ENCODE assay signal across 8 cellular contexts in the genomic region with DNA sequence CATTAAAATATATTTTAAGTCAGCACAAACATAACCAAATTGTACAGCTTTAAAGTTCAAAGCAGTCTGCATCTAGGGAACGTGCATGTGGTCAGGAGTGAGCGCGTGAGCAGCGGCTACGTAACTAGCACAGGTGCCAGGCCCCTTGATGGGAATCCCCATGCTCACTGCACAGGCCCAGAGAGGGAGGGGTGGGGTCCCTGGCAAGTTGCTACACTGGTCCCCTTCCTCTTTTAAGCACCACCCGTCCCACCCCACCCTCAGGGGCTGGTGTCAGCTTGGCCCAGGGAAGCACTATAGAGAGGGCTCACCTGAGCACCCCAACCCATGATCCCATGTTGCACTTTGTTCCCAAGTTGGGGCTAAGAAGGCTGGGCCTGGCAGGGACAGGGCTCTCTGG. TPM values are rescaled to one million over a fixed set of nuclear protein-coding genes. Genes with fewer than 3 reads are reported as not detected.
DNase-seq lines count a peak whose midpoint lies in the region; ATAC-seq, FAIRE-seq and TF ChIP-seq lines count a peak whose summit lies in the region.

No MANE protein-coding gene starts in this region.

- no peak for FAIRE-seq in GM19239 (lab: Jason Lieb, UNC)

- no peak for TF ChIP-seq POLR2A in breast epithelium (IDR thresholded peaks at IDR 0.05)
- TF ChIP-seq POLR2A in GM18505 (IDR thresholded peaks at IDR 0.05; ENCODE audit: borderline replicate concordance, extremely low read depth, insufficient read depth, insufficient read length): no peak

- DNase-seq in LNCaP clone FGC (ENCODE audit: low read depth): no peak
- DNase-seq in breast epithelium (ENCODE audit: low spot score in 2 of 2): no peak
- DNase-seq in memory B cell (ENCODE audit: low spot score in 2 of 2): peak; percentile 61 to 75
- DNase-seq in aorta: peak in 1 of 2 donors; percentile 72
- no peak for DNase-seq in GM19239 (ENCODE audit: insufficient read length, low spot score)
- DNase-seq in OCI-M1 (lab: John Stamatoyannopoulos, UW): no peak

- H3K27ac Mint-ChIP-seq in memory B cell: peak overlapping the region; percentile 100

- no peaks in the 10 kb centered on the region for H3K36me3 ChIP-seq in breast epithelium
- H3K36me3 ChIP-seq in aorta (ENCODE audit: control insufficient read depth in 1 of 2, insufficient read depth in 2 of 2, low read length in 1 of 2): peaks cover 0 to 11% of the 10 kb centered on the region in 2 donors

- H3K4me1 Mint-ChIP-seq in memory B cell: peaks cover 40% of the 10 kb centered on the region

- peak overlapping the region; percentile 94 for H3K27ac ChIP-seq in C4-2B
- peak overlapping the region; percentile 96 to 99 for H3K27ac ChIP-seq in breast epithelium
- peak overlapping the region in 1 of 2 donors; percentile 82 for H3K27ac ChIP-seq in aorta (ENCODE audit: low read depth in 1 of 2, low read length in 2 of 2)

- H3K4me3 ChIP-seq in LNCaP clone FGC (ENCODE audit: low read depth, low read length): peak overlapping the region; percentile 91
- H3K4me3 ChIP-seq in breast epithelium: peak overlapping the region; percentile 91 to 100 (median 96)
- peak overlapping the region; percentile 37 to 54 for H3K4me3 ChIP-seq in aorta (ENCODE audit: low read length in 2 of 2)

- H3K9me3 ChIP-seq in breast epithelium: no peaks in the 10 kb centered on the region
- H3K9me3 ChIP-seq in aorta (ENCODE audit: control insufficient read depth, low read length): no peaks in the 10 kb centered on the region

- H3K9me3 Mint-ChIP-seq in memory B cell: no peaks in the 10 kb centered on the region

- peaks cover 9 to 10% of the 10 kb centered on the region in 2 donors for H3K4me1 ChIP-seq in breast epithelium
- H3K4me1 ChIP-seq in aorta (ENCODE audit: control insufficient read depth in 1 of 2, insufficient read depth in 2 of 2, low read length in 2 of 2): no peaks in the 10 kb centered on the region

- H3K27me3 ChIP-seq in breast epithelium: no peaks in the 10 kb centered on the region
- H3K27me3 ChIP-seq in aorta (ENCODE audit: control insufficient read depth in 1 of 2, insufficient read depth in 2 of 2, low read length in 1 of 2): no peaks in the 10 kb centered on the region

- H3K36me3 Mint-ChIP-seq in memory B cell: peaks cover 6% of the 10 kb centered on the region

- WGBS in aorta, 2 donors: 8 to 10% methylated on average over 6 of the region's 6 CpGs

- peak overlapping the region; percentile 90 for H3K4me3 Mint-ChIP-seq in memory B cell

- intact Hi-C loops in breast epithelium (cut with DNase I; ENCODE audit: low total_unique reads): no loop called here
- intact Hi-C loops in aorta (cut with DNase I): loop anchor here (5.0 to 10.0 kb wide), 2 partner anchors 60 to 178 kb away; partner anchors contain the start of genes IP6K1 (in 1 of the 2) and MST1R (in 1 of the 2)

- no peaks in the 10 kb centered on the region for H3K27me3 Mint-ChIP-seq in memory B cell

- TF ChIP-seq CTCF in C4-2B (conservative IDR thresholded peaks at IDR 0.05): no peak
- TF ChIP-seq CTCF in LNCaP clone FGC (IDR thresholded peaks at IDR 0.05; ENCODE audit: control insufficient read depth, extremely low read depth, insufficient read depth): no peak
- no peak for TF ChIP-seq CTCF in breast epithelium (IDR thresholded peaks at IDR 0.05)

- ATAC-seq in memory B cell (ENCODE audit: low read depth) (peak; percentile 57), aorta (ENCODE audit: low FRiP score) (no peak), GM18505 (IDR thresholded peaks at IDR 0.05; ENCODE audit: unreplicated experiment) (no peak)

RNA-seq across cellular contexts. Expression of gene GMPPB, which starts 0.8 kb away (rescaled TPM):
- total RNA-seq in breast epithelium (10 to 100 TPM; 17.4 to 40.0 (median 21.2) TPM), aorta (10 to 100 TPM; 29.2 to 39.6 TPM)
- 10 to 100 TPM; 13.4 to 24.6 TPM for polyA plus RNA-seq in aorta

RNA-seq across cellular contexts. Expression of gene AMIGO3, which starts 5.1 kb away (rescaled TPM):
- 1 to 10 TPM in 2 of 3 donors, under 1 TPM in 1; 0.98 to 1.3 (median 1.0) TPM for total RNA-seq in breast epithelium
- not detected for total RNA-seq in aorta
- polyA plus RNA-seq in aorta: 1 to 10 TPM in 1 of 2 donors, not detected in 1; 1.1 TPM

RNA-seq across cellular contexts. Expression of gene RNF123, which starts 35.2 kb away (rescaled TPM):
- 10 to 100 TPM; 22.1 to 29.8 (median 26.2) TPM for total RNA-seq in breast epithelium
- total RNA-seq in aorta: 10 to 100 TPM; 34.7 to 38.1 TPM
- polyA plus RNA-seq in aorta: 10 to 100 TPM; 12.5 to 29.8 TPM

RNA-seq across cellular contexts. Expression of gene MST1, which starts 35.3 kb away (rescaled TPM):
- total RNA-seq in breast epithelium (10 to 100 TPM in 2 of 3 donors, 1 to 10 TPM in 1; 9.3 to 23.6 (median 21.2) TPM), aorta (10 to 100 TPM in 1 of 2 donors, 1 to 10 TPM in 1; 5.3 to 16.9 TPM)
- 10 to 100 TPM in 1 of 2 donors, 1 to 10 TPM in 1; 4.5 to 64.7 TPM for polyA plus RNA-seq in aorta

RNA-seq across cellular contexts. Expression of gene APEH, which starts 50.4 kb away (rescaled TPM):
- total RNA-seq in breast epithelium: 10 to 100 TPM; 69.5 to 80.0 (median 70.1) TPM
- 10 to 100 TPM; 51.7 to 53.6 TPM for total RNA-seq in aorta
- polyA plus RNA-seq in aorta: 10 to 100 TPM; 30.3 to 47.2 TPM

Comparison
In these comparisons a context has a peak if more than half of its experiments do, and no peak if none do; other contexts are left out.
1. DNase-seq: peak in memory B cell (2 of 2); none in LNCaP clone FGC (single experiment), breast epithelium (0 of 2), GM19239 (single experiment) and OCI-M1 (single experiment).
2. H3K4me3 ChIP-seq: peak in every context shown above with its lines; median percentile 96 in breast epithelium; 91 in LNCaP clone FGC; 46 in aorta.